In the genomic region with DNA sequence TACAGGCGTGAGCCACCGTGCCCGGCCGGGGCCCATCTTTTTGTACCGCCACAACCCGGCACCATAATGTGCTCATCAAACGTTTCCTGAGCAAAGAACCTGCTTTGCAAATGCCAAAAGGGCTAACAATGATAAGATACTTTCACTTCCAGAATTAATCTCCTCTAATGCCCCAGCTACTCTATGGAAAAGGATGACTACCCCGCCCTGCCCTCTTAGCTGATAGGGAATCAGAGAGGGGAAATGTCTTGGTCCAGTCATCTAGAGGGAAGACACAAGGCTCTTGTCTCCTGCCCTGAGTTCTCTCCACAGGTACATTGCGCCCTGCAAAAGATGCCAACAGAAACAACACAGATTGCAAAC, we compare ENCODE assay signal across 8 cellular contexts. TPM values are rescaled to one million over a fixed set of nuclear protein-coding genes. Genes with fewer than 3 reads are reported as not detected.
A peak's percentile ranks its signal among the peaks of the same experiment; 100 is the strongest.
DNase-seq lines count a peak whose midpoint lies in the region; ATAC-seq and TF ChIP-seq lines count a peak whose summit lies in the region.

No MANE protein-coding gene starts in this region.

- H3K27ac ChIP-seq in esophagus (ENCODE audit: low read depth in 2 of 2, low read length in 1 of 2): peak overlapping the region; percentile 47 to 83

- H3K36me3 ChIP-seq in NT2/D1 (ENCODE audit: insufficient read depth, insufficient read length, low read length) (peaks cover 2% of the 10 kb centered on the region), esophagus (ENCODE audit: control insufficient read depth in 2 of 2, insufficient read depth in 2 of 2, low read length in 1 of 2) (no peaks in the 10 kb centered on the region)

- peak overlapping the region; percentile 82 for H3K4me3 ChIP-seq in GM12875 (ENCODE audit: low read depth, low read length)
- peak overlapping the region; percentile 74 for H3K4me3 ChIP-seq in NT2/D1 (ENCODE audit: insufficient read length, low read depth)
- peak overlapping the region; percentile 70 to 83 for H3K4me3 ChIP-seq in esophagus (ENCODE audit: low read depth in 1 of 2, low read length in 2 of 2)
- H3K4me3 ChIP-seq in retinal pigment epithelial cell (ENCODE audit: low read length): peak overlapping the region; percentile 62

- H3K27me3 ChIP-seq in NT2/D1 (ENCODE audit: insufficient read depth, insufficient read length) (no peaks in the 10 kb centered on the region), esophagus (ENCODE audit: control insufficient read depth in 1 of 2, insufficient read depth in 2 of 2, low read length in 2 of 2) (no peaks in the 10 kb centered on the region)

- H3K4me1 ChIP-seq in NT2/D1 (ENCODE audit: insufficient read depth, insufficient read length): no peaks in the 10 kb centered on the region
- peaks cover 0 to 4% of the 10 kb centered on the region in 2 donors for H3K4me1 ChIP-seq in esophagus (ENCODE audit: control insufficient read depth in 2 of 2, insufficient read depth in 2 of 2, low read length in 1 of 2)

- no peaks in the 10 kb centered on the region for H3K9me3 ChIP-seq in NT2/D1 (ENCODE audit: insufficient read depth, low read length)
- no peaks in the 10 kb centered on the region for H3K9me3 ChIP-seq in esophagus (ENCODE audit: control insufficient read depth in 2 of 2, insufficient read depth in 1 of 2, low read depth in 1 of 2, low read length in 1 of 2)

- TF ChIP-seq CTCF in GM12875 (IDR thresholded peaks at IDR 0.05; ENCODE audit: borderline replicate concordance, insufficient read depth, low read depth, low read length) (no peak), retinal pigment epithelial cell (conservative IDR thresholded peaks at IDR 0.05; ENCODE audit: low read depth, low read length) (no peak)

- H3K9ac ChIP-seq in NT2/D1 (ENCODE audit: insufficient read length, low read depth): peak overlapping the region; percentile 61

- WGBS in esophagus, 2 donors: 46 to 58% methylated on average over 9 of the region's 9 CpGs

- DNase-seq in NT2/D1 (ENCODE audit: low read depth, low spot score): no peak
- DNase-seq in retinal pigment epithelial cell (ENCODE audit: low read depth): no peak
- DNase-seq in NCI-H128 (lab: John Stamatoyannopoulos, UW; ENCODE audit: unreplicated experiment): no peak
- no peak for DNase-seq in AG08396 (ENCODE audit: low spot score)
- DNase-seq in mesenteric fat pad (ENCODE audit: low spot score): no peak

- ATAC-seq in HG02840 (IDR thresholded peaks at IDR 0.05; ENCODE audit: low FRiP score, unreplicated experiment): no peak

RNA-seq across cellular contexts. Expression of gene TTLL1, which starts 0.6 kb away (rescaled TPM):
- polyA plus RNA-seq in esophagus: 1 to 10 TPM; 2.2 to 2.4 TPM
- 4.9 TPM for total RNA-seq in mesenteric fat pad

RNA-seq across cellular contexts. Expression of gene BIK, which starts 22.0 kb away (rescaled TPM):
- 10 to 100 TPM; 11.4 to 18.5 TPM for polyA plus RNA-seq in esophagus
- total RNA-seq in mesenteric fat pad: not detected

RNA-seq across cellular contexts. Expression of gene MCAT, which starts 54.6 kb away (rescaled TPM):
- polyA plus RNA-seq in esophagus: 10 to 100 TPM; 10.2 to 16.6 TPM
- total RNA-seq in mesenteric fat pad: 11.5 TPM
